ENCODE assay signal across 7 cellular contexts in genomic region chr10:21172774-21173432, GRCh38.
DNase-seq lines count a peak whose midpoint lies in the region; ATAC-seq, FAIRE-seq and TF ChIP-seq lines count a peak whose summit lies in the region.

No MANE protein-coding gene starts in this region.

- ATAC-seq in body of pancreas, result peak; percentile 26
- no peak for ATAC-seq in HG03139 (IDR thresholded peaks at IDR 0.05; ENCODE audit: unreplicated experiment)

- no peak overlapping the region for H3K9ac ChIP-seq in HUES64 (ENCODE audit: low read depth, low read length)
- H3K9ac ChIP-seq in kidney (ENCODE audit: low read length in 2 of 2), result peak overlapping the region; percentile 46 to 86
- H3K9ac ChIP-seq in subcutaneous abdominal adipose tissue (ENCODE audit: low read length in 5 of 5), result no peak overlapping the region

- WGBS in HUES64, result 7% methylated on average over 31 of the region's 36 CpGs
- WGBS in body of pancreas, 2 donors, result 1 to 3% methylated on average over 20 to 33 of the region's 36 CpGs

- TF ChIP-seq CTCF in body of pancreas (IDR thresholded peaks at IDR 0.05), result no peak
- TF ChIP-seq CTCF in kidney (IDR thresholded peaks at IDR 0.05; ENCODE audit: borderline replicate concordance, extremely low read depth, insufficient read depth), result no peak

- H3K4me3 ChIP-seq in HUES64 (ENCODE audit: low read length) (peak overlapping the region; percentile 74), body of pancreas (peak overlapping the region; percentile 65 to 92), kidney (ENCODE audit: low read length in 2 of 2) (peak overlapping the region; percentile 69 to 73), subcutaneous abdominal adipose tissue (ENCODE audit: low read depth in 1 of 5, low read length in 5 of 5) (peak overlapping the region in 4 of 5 donors; percentile 45 to 62 (median 54))

- peaks cover 4% of the 10 kb centered on the region; the same call in 1 of the 2 replicates for H3K36me3 ChIP-seq in HUES64 (ENCODE audit: insufficient read depth, low read length)
- no peaks in the 10 kb centered on the region for H3K36me3 ChIP-seq in body of pancreas (replicated peaks in 1 of 2; ENCODE audit: insufficient read depth in 1 of 2, low read depth in 2 of 2)
- H3K36me3 ChIP-seq in kidney (ENCODE audit: control insufficient read depth in 1 of 2, insufficient read depth in 2 of 2, low read length in 2 of 2), result peaks cover 0 to 4% of the 10 kb centered on the region in 2 donors
- no peaks in the 10 kb centered on the region for H3K36me3 ChIP-seq in subcutaneous abdominal adipose tissue (ENCODE audit: control insufficient read depth in 5 of 5, insufficient read depth in 5 of 5, low read length in 5 of 5)

- H3K9me3 ChIP-seq in HUES64 (ENCODE audit: insufficient read depth, low read depth, low read length) (no peaks in the 10 kb centered on the region), body of pancreas (no peaks in the 10 kb centered on the region), kidney (ENCODE audit: control insufficient read depth in 1 of 2, low read length in 2 of 2) (no peaks in the 10 kb centered on the region), subcutaneous abdominal adipose tissue (ENCODE audit: control insufficient read depth in 5 of 5, low read length in 5 of 5) (no peaks in the 10 kb centered on the region)

- intact Hi-C loops in body of pancreas (cut with DNase I), result no loop called here
- intact Hi-C loops in kidney (cut with DNase I), result no loop called here

- H3K27me3 ChIP-seq in HUES64 (ENCODE audit: insufficient read depth, low read length) (peaks cover 35% of the 10 kb centered on the region), body of pancreas (no peaks in the 10 kb centered on the region), subcutaneous abdominal adipose tissue (ENCODE audit: control insufficient read depth in 5 of 5, insufficient read depth in 4 of 5, low read length in 5 of 5) (peaks cover 9 to 32% (median 16%) of the 10 kb centered on the region in 5 donors)

- H3K27ac ChIP-seq in HUES64 (ENCODE audit: low read depth, low read length) (no peak overlapping the region), body of pancreas (peak overlapping the region; percentile 89 to 93 (median 91)), kidney (ENCODE audit: low read depth in 2 of 2, low read length in 2 of 2) (peak overlapping the region; percentile 72 to 85), subcutaneous abdominal adipose tissue (ENCODE audit: low read depth, low read length) (no peak overlapping the region)

- FAIRE-seq in kidney (lab: Jason Lieb, UNC), result no peak

- TF ChIP-seq POLR2A in body of pancreas (IDR thresholded peaks at IDR 0.05), result no peak

- peak; percentile 36 to 60 (median 50) for DNase-seq in body of pancreas
- peak; percentile 75 for DNase-seq in kidney
- DNase-seq in NCI-H2029 (lab: John Stamatoyannopoulos, UW), result no peak
- DNase-seq in globus pallidus (ENCODE audit: low spot score), result no peak

- H3K4me1 ChIP-seq in HUES64 (ENCODE audit: insufficient read depth, low read length) (peaks cover 26% of the 10 kb centered on the region), body of pancreas (peaks cover 24% of the 10 kb centered on the region), kidney (ENCODE audit: control insufficient read depth in 1 of 2, insufficient read depth in 1 of 2, low read depth in 1 of 2, low read length in 2 of 2) (peaks cover 3 to 4% of the 10 kb centered on the region in 2 donors), subcutaneous abdominal adipose tissue (ENCODE audit: control insufficient read depth in 5 of 5, insufficient read depth in 5 of 5, low read length in 5 of 5) (peaks cover 0 to 20% (median 17%) of the 10 kb centered on the region in 5 donors)

Comparison
In these comparisons a context has a peak if more than half of its experiments do, and no peak if none do; other contexts are left out.
1. H3K27ac ChIP-seq: peak in body of pancreas (4 of 4) and kidney (2 of 2); none in HUES64 (single experiment) and subcutaneous abdominal adipose tissue (single experiment).
2. H3K9ac ChIP-seq: peak in kidney (2 of 2); none in HUES64 (single experiment) and subcutaneous abdominal adipose tissue (0 of 5).
3. DNase-seq: peak in body of pancreas (4 of 4) and kidney (single experiment); none in NCI-H2029 (single experiment) and globus pallidus (single experiment).
4. Peak in every context shown above with its lines, with median percentiles within 50 percentile points of each other: H3K4me3 ChIP-seq.